Comparison of ENCODE assay signal across 21 cellular contexts in the genomic region with DNA sequence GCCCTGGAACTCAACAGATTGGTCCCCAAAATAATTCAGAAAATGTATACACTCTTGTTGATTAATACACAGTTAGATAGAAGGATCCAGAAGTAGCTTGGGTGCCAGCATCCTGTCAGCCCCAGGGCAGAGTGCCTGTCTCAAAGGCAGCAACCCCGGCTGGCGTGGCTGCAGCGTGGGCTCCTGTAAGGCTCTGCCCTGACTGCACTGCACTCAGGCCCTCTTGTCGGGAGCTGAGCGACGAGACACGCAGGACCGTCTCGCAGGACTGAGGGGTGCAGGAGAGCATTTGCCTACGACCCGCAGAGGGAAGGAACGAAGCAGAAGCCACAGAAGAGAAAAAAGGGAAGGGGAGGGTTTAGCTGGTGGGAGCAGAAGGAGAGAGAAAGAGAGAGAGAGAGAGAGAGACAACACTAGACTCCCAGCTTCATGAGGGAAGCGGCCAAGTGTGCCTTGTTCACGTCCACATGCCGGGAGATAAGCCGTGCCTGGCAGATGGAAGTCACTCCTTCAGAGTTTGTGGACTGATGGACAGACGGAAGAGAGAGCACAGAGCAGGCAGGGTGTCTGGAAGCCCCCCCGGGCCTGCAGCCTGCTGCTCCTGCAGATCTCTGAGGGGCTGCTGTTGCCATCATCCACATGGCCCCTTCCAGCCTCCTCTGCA. TPM values are rescaled to one million over a fixed set of nuclear protein-coding genes. Genes with fewer than 3 reads are reported as not detected.
"Had no signal": no experiment of that assay in that cellular context is flagged by ENCODE, and none has a peak within 500 bp of the region (broad histone marks: within the 10 kb centered on the region; RNA-seq: fewer than 3 reads in every experiment).

No MANE protein-coding gene starts in this region.

- H3K27ac Mint-ChIP-seq: activated CD4-positive, alpha-beta memory T cell treated with anti-CD3 and anti-CD28 coated beads, Interleukin-2, amount 10 ng/mL, durations not matched to agents 7 days and 5 days; activated naive CD4-positive, alpha-beta T cell treated with anti-CD3 and anti-CD28 coated beads, Interleukin-2, amount 50 U/mL, for 24 hours; activated T-cell treated with anti-CD3 and anti-CD28 coated beads, Interleukin-2, amount 50 U/mL, for 24 hours; endodermal cell; natural killer cell; T-helper 17 cell had no signal

- ATAC-seq: gastrocnemius medialis, natural killer cell, psoas muscle, sciatic nerve, T-helper 17 cell had no signal

- H3K9me3 Mint-ChIP-seq: activated CD4-positive, alpha-beta memory T cell treated with anti-CD3 and anti-CD28 coated beads, Interleukin-2, amount 10 ng/mL, durations not matched to agents 7 days and 5 days; activated naive CD4-positive, alpha-beta T cell treated with anti-CD3 and anti-CD28 coated beads, Interleukin-2, amount 50 U/mL, for 24 hours; endodermal cell; natural killer cell had no signal

- H3K4me3 ChIP-seq: adrenal gland, cardiac muscle cell, dorsolateral prefrontal cortex, gastrocnemius medialis, hepatocyte, psoas muscle, stomach, thoracic aorta had no signal

- H3K27me3 ChIP-seq: cardiac muscle cell, gastrocnemius medialis, hepatocyte had no signal

- H3K4me3 Mint-ChIP-seq: activated CD4-positive, alpha-beta memory T cell treated with anti-CD3 and anti-CD28 coated beads, Interleukin-2, amount 10 ng/mL, durations not matched to agents 7 days and 5 days; activated naive CD4-positive, alpha-beta T cell treated with anti-CD3 and anti-CD28 coated beads, Interleukin-2, amount 50 U/mL, for 24 hours; activated T-cell treated with anti-CD3 and anti-CD28 coated beads, Interleukin-2, amount 50 U/mL, for 24 hours; endodermal cell; natural killer cell; T-helper 17 cell had no signal

- H3K36me3 Mint-ChIP-seq: activated naive CD4-positive, alpha-beta T cell treated with anti-CD3 and anti-CD28 coated beads, Interleukin-2, amount 50 U/mL, for 24 hours; natural killer cell had no signal

- H3K27ac ChIP-seq: adrenal gland, cardiac muscle cell, dorsolateral prefrontal cortex, gastrocnemius medialis, hepatocyte, psoas muscle, stomach, thoracic aorta had no signal

- H3K4me1 ChIP-seq: adrenal gland, gastrocnemius medialis had no signal

- H3K36me3 ChIP-seq: adrenal gland, cardiac muscle cell, gastrocnemius medialis, stomach, thoracic aorta had no signal

- H3K4me1 Mint-ChIP-seq: activated CD4-positive, alpha-beta memory T cell treated with anti-CD3 and anti-CD28 coated beads, Interleukin-2, amount 10 ng/mL, durations not matched to agents 7 days and 5 days; activated naive CD4-positive, alpha-beta T cell treated with anti-CD3 and anti-CD28 coated beads, Interleukin-2, amount 50 U/mL, for 24 hours; endodermal cell; natural killer cell; T-helper 17 cell had no signal

- H3K9me3 ChIP-seq: adrenal gland, gastrocnemius medialis, psoas muscle, stomach, thoracic aorta had no signal

- DNase-seq: activated CD4-positive, alpha-beta memory T cell treated with anti-CD3 and anti-CD28 coated beads, Interleukin-2, amount 10 ng/mL, durations not matched to agents 7 days and 5 days; activated CD4-positive, alpha-beta T cell treated with anti-CD3 and anti-CD28 coated beads for 4 hours; activated T-cell treated with anti-CD3 and anti-CD28 coated beads, Interleukin-2, amount 50 U/mL, for 24 hours; dorsolateral prefrontal cortex; endodermal cell; gastrocnemius medialis; mesendoderm; natural killer cell; psoas muscle; stomach; T-helper 17 cell had no signal

RNA-seq across cellular contexts. Expression of a gene that starts 38.7 kb away (rescaled TPM):
- total RNA-seq: activated CD4-positive, alpha-beta memory T cell treated with anti-CD3 and anti-CD28 coated beads, Interleukin-2, amount 10 ng/mL, durations not matched to agents 7 days and 5 days; adrenal gland; cardiac muscle cell; dorsolateral prefrontal cortex; endodermal cell; epithelial cell of proximal tubule; gastrocnemius medialis; hepatocyte; kidney epithelial cell; natural killer cell; omental fat pad; sciatic nerve; stomach; T-helper 17 cell; thoracic aorta; ureter had no signal
